2 cellular contexts compared by ENCODE assay signal in genomic region chr19:33036370-33037167, GRCh38.
TF ChIP-seq lines count a peak whose summit lies in the region.
"Not testable (repeated sequence)": the region's sequence is repeated elsewhere in the genome, so short reads cannot be mapped to it uniquely, and the experiment has no call there.

No MANE protein-coding gene starts in this region.

TF ChIP-seq in HEK293, 187 proteins besides CTCF, POLR2A, EP300 and RAD21:
- TF ChIP-seq SCRT2 (tag by site-specific recombination; IDR thresholded peaks at IDR 0.05) (peak; percentile 32; the same call in 1 of the 2 replicates), SCRT1 (tag by site-specific recombination; IDR thresholded peaks at IDR 0.05; ENCODE audit: borderline replicate concordance) (0 out of 2 replicates have a peak, but pooled peaks have one; percentile 38), ZBTB8A (tag by site-specific recombination; IDR thresholded peaks at IDR 0.05) (peak; percentile 62), ZNF211 (tag by site-specific recombination; IDR thresholded peaks at IDR 0.05; ENCODE audit: low read depth) (0 out of 2 replicates have a peak, but pooled peaks have one; percentile 64)

TF ChIP-seq in HepG2, 621 proteins besides CTCF, POLR2A, EP300 and RAD21:
- peak; percentile 61 for TF ChIP-seq POGZ (CRISPR knock-in tag; IDR thresholded peaks at IDR 0.05)
- not testable (repeated sequence) for TF ChIP-seq SOX6 (IDR thresholded peaks at IDR 0.05)
- TF ChIP-seq SOX6 (CRISPR knock-in tag; IDR thresholded peaks at IDR 0.05), result peak; percentile 14; the same call in 1 of the 2 replicates
- peak; percentile 97; the same call in 1 of the 2 replicates for TF ChIP-seq ZNF850 (CRISPR knock-in tag; conservative IDR thresholded peaks at IDR 0.05)
- TF ChIP-seq ZBTB38 (CRISPR knock-in tag; IDR thresholded peaks at IDR 0.05), result peak; percentile 46; the same call in 1 of the 2 replicates
- TF ChIP-seq SETDB1 (CRISPR knock-in tag; IDR thresholded peaks at IDR 0.05; ENCODE audit: borderline replicate concordance), result 0 out of 2 replicates have a peak, but pooled peaks have one; percentile 8
- 0 out of 2 replicates have a peak, but pooled peaks have one; percentile 4 for TF ChIP-seq DR1 (CRISPR knock-in tag; IDR thresholded peaks at IDR 0.05)
- TF ChIP-seq ZNF501 (CRISPR knock-in tag; IDR thresholded peaks at IDR 0.05), result 0 out of 2 replicates have a peak, but pooled peaks have one; percentile 2
- TF ChIP-seq, protein P1, sequence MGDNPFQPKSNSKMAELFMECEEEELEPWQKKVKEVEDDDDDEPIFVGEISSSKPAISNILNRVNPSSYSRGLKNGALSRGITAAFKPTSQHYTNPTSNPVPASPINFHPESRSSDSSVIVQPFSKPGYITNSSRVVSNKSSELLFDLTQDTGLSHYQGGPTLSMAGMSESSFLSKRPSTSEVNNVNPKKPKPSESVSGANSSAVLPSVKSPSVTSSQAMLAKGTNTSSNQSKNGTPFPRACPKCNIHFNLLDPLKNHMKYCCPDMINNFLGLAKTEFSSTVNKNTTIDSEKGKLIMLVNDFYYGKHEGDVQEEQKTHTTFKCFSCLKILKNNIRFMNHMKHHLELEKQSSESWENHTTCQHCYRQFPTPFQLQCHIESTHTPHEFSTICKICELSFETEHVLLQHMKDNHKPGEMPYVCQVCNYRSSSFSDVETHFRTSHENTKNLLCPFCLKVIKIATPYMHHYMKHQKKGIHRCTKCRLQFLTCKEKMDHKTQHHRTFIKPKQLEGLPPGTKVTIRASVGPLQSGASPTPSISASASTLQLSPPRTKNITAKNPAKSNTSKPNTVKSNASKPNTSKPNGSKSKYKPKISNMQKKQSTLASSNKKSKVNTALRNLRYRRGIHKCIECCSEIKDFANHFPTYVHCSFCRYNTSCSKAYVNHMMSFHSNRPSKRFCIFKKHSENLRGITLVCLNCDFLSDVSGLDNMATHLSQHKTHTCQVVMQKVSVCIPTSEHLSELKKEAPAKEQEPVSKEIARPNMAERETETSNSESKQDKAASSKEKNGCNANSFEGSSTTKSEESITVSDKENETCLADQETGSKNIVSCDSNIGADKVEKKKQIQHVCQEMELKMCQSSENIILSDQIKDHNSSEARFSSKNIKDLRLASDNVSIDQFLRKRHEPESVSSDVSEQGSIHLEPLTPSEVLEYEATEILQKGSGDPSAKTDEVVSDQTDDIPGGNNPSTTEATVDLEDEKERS (CRISPR knock-in tag; IDR thresholded peaks at IDR 0.05), result 0 out of 2 replicates have a peak, but pooled peaks have one; percentile 10
- TF ChIP-seq ZNF687 (CRISPR knock-in tag; IDR thresholded peaks at IDR 0.05), result peak; percentile 58
- TF ChIP-seq IRF9 (CRISPR knock-in tag; IDR thresholded peaks at IDR 0.05; ENCODE audit: borderline replicate concordance), result peak; percentile 2; the same call in 1 of the 2 replicates
TF ChIP-seq in HepG2: peak in this region for 10; not testable (repeated sequence) for 611.
